31 cellular contexts compared by ENCODE assay signal in the genomic region with DNA sequence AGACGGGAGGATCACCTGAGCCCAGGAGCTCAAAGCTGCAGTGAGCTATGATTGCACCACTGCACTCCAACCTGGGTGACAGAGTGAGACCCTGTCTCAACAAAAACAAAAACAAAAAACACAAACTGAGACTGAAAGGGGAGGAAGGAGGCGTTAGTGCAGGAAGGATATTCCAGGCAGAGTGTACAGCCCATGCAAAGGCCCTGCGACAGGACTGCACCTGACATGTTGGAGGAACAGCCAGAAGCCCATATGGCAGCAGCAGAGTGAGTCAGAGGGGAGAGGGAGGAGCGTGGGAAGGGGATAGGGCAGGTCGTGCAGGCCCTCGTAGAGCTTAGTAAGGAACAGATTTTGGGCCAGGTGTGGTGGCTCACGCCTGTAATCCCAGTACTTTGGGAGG. TPM values are rescaled to one million over a fixed set of nuclear protein-coding genes. Genes with fewer than 3 reads are reported as not detected.
"Had no signal": no experiment of that assay in that cellular context is flagged by ENCODE, and none has a peak within 500 bp of the region (broad histone marks: within the 10 kb centered on the region; RNA-seq: fewer than 3 reads in every experiment).

No MANE protein-coding gene starts in this region.

- H3K9me3 ChIP-seq: colonic mucosa, esophagus squamous epithelium, gastrocnemius medialis, lower lobe of right lung, mucosa of descending colon had no signal

- H3K4me3 Mint-ChIP-seq: dendritic cell treated with granulocyte-macrophage colony-stimulating factor and Interleukin-4, amounts not matched to agents 40 ng/mL and 50 ng/mL, for 4 days; effector memory CD8-positive, alpha-beta T cell; endodermal cell; mesothelial cell of epicardium had no signal

- H3K36me3 Mint-ChIP-seq: mesothelial cell of epicardium had no signal

- H3K4me1 ChIP-seq: colonic mucosa, esophagus squamous epithelium, gastrocnemius medialis, heart right ventricle, left lung, lower lobe of right lung had no signal

- H3K27me3 ChIP-seq: colonic mucosa, gastrocnemius medialis, heart right ventricle had no signal

- H3K4me3 ChIP-seq: colonic mucosa, esophagus squamous epithelium, gastrocnemius medialis, heart right ventricle, left lung, lower lobe of right lung, mucosa of descending colon had no signal

- H3K27ac ChIP-seq: colonic mucosa, epithelial cell of prostate, esophagus squamous epithelium, gastrocnemius medialis, heart right ventricle, left lung, lower lobe of right lung had no signal

- H3K27me3 Mint-ChIP-seq: dendritic cell treated with granulocyte-macrophage colony-stimulating factor and Interleukin-4, amounts not matched to agents 40 ng/mL and 50 ng/mL, for 4 days had no signal

- H3K4me1 Mint-ChIP-seq: endodermal cell, mesothelial cell of epicardium had no signal

- DNase-seq: colonic mucosa; cortex of kidney; effector CD8-positive, alpha-beta T cell; effector memory CD8-positive, alpha-beta T cell; endodermal cell; erythroblast; esophagus squamous epithelium; foreskin fibroblast; foreskin melanocyte; gastrocnemius medialis; glutamatergic neuron; head of caudate nucleus; heart right ventricle; hippocampal formation; left cardiac atrium; left lung; left ventricle myocardium superior; lower lobe of right lung; mesenchymal stem cell; mucosa of descending colon had no signal

- H3K36me3 ChIP-seq: colonic mucosa, esophagus squamous epithelium, gastrocnemius medialis, heart right ventricle, left lung, lower lobe of right lung had no signal

- H3K27ac Mint-ChIP-seq: dendritic cell treated with granulocyte-macrophage colony-stimulating factor and Interleukin-4, amounts not matched to agents 40 ng/mL and 50 ng/mL, for 4 days; effector memory CD8-positive, alpha-beta T cell; endodermal cell; mesothelial cell of epicardium had no signal

RNA-seq across cellular contexts. Expression of a gene that starts 3.2 kb away (rescaled TPM):
- total RNA-seq: colonic mucosa, dermis microvascular lymphatic vessel endothelial cell, endodermal cell, esophagus mucosa, esophagus squamous epithelium, gastrocnemius medialis, glomerular endothelial cell, heart right ventricle, kidney epithelial cell, left cardiac atrium, left lung, left ventricle myocardium superior, lower leg skin, lower lobe of right lung, lung microvascular endothelial cell, mesenteric fat pad, mesothelial cell of epicardium, mucosa of descending colon, myocyte had no signal
